In the genomic region with DNA sequence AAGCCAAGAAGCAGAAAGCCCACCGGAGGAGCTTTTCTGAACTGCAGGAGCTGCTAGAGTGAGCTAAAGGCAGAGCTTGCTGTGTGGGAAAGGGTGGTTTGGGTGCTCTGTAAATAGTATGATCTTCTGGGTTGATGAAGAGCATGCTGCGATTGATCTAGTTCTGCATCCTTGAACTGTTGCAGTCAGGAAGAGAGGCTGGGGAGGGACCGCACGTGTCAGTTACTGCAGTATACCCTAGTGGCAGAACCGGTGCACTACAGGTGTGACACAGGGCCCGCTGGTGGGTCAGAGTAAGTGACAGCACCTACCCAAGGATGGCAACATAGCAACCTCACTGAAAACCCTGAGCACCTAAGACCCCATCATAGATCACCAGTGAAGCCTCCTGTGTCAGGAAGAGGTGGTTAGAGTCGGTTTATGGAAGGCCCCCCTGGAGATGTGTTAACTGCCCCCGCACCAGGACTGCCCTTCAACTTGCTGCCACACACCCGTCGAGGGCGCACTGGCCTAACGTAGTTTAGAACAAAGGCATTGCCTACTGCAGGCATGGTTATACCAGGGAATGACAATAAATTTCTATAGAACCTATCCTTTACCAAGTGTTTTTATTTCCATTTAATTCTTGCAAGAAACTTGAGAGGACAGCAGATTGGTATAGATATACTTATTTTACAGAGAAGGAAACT, we compare ENCODE assay signal across 8 cellular contexts.
DNase-seq lines count a peak whose midpoint lies in the region; ATAC-seq lines count a peak whose summit lies in the region.

No MANE protein-coding gene starts in this region.

- H3K27me3 ChIP-seq in iPS DF 6.9 (ENCODE audit: control insufficient read depth, insufficient read depth, low read length) = no peaks in the 10 kb centered on the region

- H3K4me1 ChIP-seq in iPS DF 6.9 (ENCODE audit: control insufficient read depth, insufficient read depth, low read length) = no peaks in the 10 kb centered on the region

- peak; percentile 82 for DNase-seq in D341Med (ENCODE audit: low spot score)
- DNase-seq in NCI-H460 (ENCODE audit: extremely low read depth, low read depth) = peak; percentile 14
- peak; percentile 81 for DNase-seq in activated CD8-positive, alpha-beta memory T cell treated with anti-CD3 and anti-CD28 coated beads, Interleukin-2, amount 50 U/mL, for 48 hours
- peak; percentile 60 for DNase-seq in iPS DF 6.9 (ENCODE audit: low read depth, low spot score)
- DNase-seq in stimulated activated CD8-positive, alpha-beta memory T cell treated with anti-CD3 and anti-CD28 coated beads, Interleukin-15, amount 100 ng/mL, for 4 hours (ENCODE audit: low read depth in 2 of 2) = peak; percentile 5 to 20
- DNase-seq in hippocampal formation (lab: John Stamatoyannopoulos, UW) = no peak

- H3K27ac ChIP-seq in iPS DF 6.9 (ENCODE audit: low read length) = no peak overlapping the region

- no peaks in the 10 kb centered on the region for H3K9me3 ChIP-seq in iPS DF 6.9 (ENCODE audit: control insufficient read depth, insufficient read depth, low read length)

- WGBS in iPS DF 6.9 (ENCODE audit: insufficient coverage, insufficient read length) = no CpG with 5 or more reads among the region's 12 CpGs

- H3K4me3 ChIP-seq in iPS DF 6.9 (ENCODE audit: low read length) = no peak overlapping the region

- no peaks in the 10 kb centered on the region for H3K36me3 ChIP-seq in iPS DF 6.9 (ENCODE audit: control insufficient read depth, insufficient read depth, low read length)

- peak; percentile 78 for ATAC-seq in GM21723 (IDR thresholded peaks at IDR 0.05; ENCODE audit: unreplicated experiment)
- no peak for ATAC-seq in GM21717 (IDR thresholded peaks at IDR 0.05; ENCODE audit: unreplicated experiment)

Comparison
In these comparisons a context has a peak if more than half of its experiments do, and no peak if none do; other contexts are left out.
1. DNase-seq: peak in D341Med (single experiment), NCI-H460 (single experiment), activated CD8-positive, alpha-beta memory T cell treated with anti-CD3 and anti-CD28 coated beads, Interleukin-2, amount 50 U/mL, for 48 hours (single experiment), iPS DF 6.9 (single experiment) and stimulated activated CD8-positive, alpha-beta memory T cell treated with anti-CD3 and anti-CD28 coated beads, Interleukin-15, amount 100 ng/mL, for 4 hours (2 of 2); none in hippocampal formation (0 of 2).